23 cellular contexts compared by ENCODE assay signal in genomic region chr17:36064142-36064541, GRCh38. TPM values are rescaled to one million over a fixed set of nuclear protein-coding genes. Genes with fewer than 3 reads are reported as not detected.
DNase-seq lines count a peak whose midpoint lies in the region; ATAC-seq and TF ChIP-seq lines count a peak whose summit lies in the region.
"Had no signal": no experiment of that assay in that cellular context is flagged by ENCODE, and none has a peak within 500 bp of the region (broad histone marks: within the 10 kb centered on the region; RNA-seq: fewer than 3 reads in every experiment).

TSS of gene CCL18 (plus strand) at chr17:36064272. CDS start at chr17:36064343, 71 bp downstream.

- no peak within 1 kb of the TSS for H4K91ac ChIP-seq in IMR-90 (ENCODE audit: insufficient read depth, low read depth, low read length)

- H2BK20ac ChIP-seq in IMR-90 (ENCODE audit: low read depth, low read length), result no peak within 1 kb of the TSS

- no peaks in the 10 kb centered on the region for H3K9me1 ChIP-seq in IMR-90 (ENCODE audit: insufficient read depth, low read length)

- intact Hi-C loops in IMR-90 (cut with micrococcal nuclease), result loop anchor here (10.0 kb wide), 1 partner anchor 81 kb away; no protein-coding TSS in a partner anchor
- intact Hi-C loops in dendritic cell treated with granulocyte-macrophage colony-stimulating factor and Interleukin-4, amounts not matched to agents 40 ng/mL and 50 ng/mL, for 4 days (cut with micrococcal nuclease), result no loop called here

- WGBS in IMR-90 (ENCODE audit: extremely low coverage in 2 of 2, insufficient read length in 1 of 2), 2 experiments, result 27% methylated on average over 2 of the region's 3 CpGs; no CpG with 5 or more reads in 1 of the 2 experiments
- 83 to 90% methylated on average over 3 of the region's 3 CpGs for WGBS in lung, 2 donors

- H4K20me1 ChIP-seq in IMR-90 (ENCODE audit: insufficient read depth, low read length), result no peaks in the 10 kb centered on the region

- H3K79me1 ChIP-seq in IMR-90 (ENCODE audit: low read depth in 1 of 2, low read length in 2 of 2), result no peaks in the 10 kb centered on the region

- no peak for TF ChIP-seq POLR2A in IMR-90 (IDR thresholded peaks at IDR 0.05; ENCODE audit: low read depth, low read length)

- CTCF ChIA-PET in IMR-90 (lab: Yijun Ruan, JAX), result interaction anchor here (0.6 kb wide), 1 partner anchor 173 kb away, joined by 3 read pairs; no protein-coding TSS in a partner anchor

- H3K27ac Mint-ChIP-seq in dendritic cell treated with granulocyte-macrophage colony-stimulating factor and Interleukin-4, amounts not matched to agents 40 ng/mL and 50 ng/mL, for 4 days, result peak within 1 kb of the TSS; percentile 90
- H3K27ac Mint-ChIP-seq in stimulated activated effector memory CD8-positive, alpha-beta T cell treated with anti-CD3 and anti-CD28 coated beads, Interleukin-12 subunit alpha, Interleukin-12 subunit beta, amount 100 ng/mL, for 72 hours, result peak within 1 kb of the TSS; percentile 96

- no peaks in the 10 kb centered on the region for H3K27me3 Mint-ChIP-seq in dendritic cell treated with granulocyte-macrophage colony-stimulating factor and Interleukin-4, amounts not matched to agents 40 ng/mL and 50 ng/mL, for 4 days

- H3K4me3 Mint-ChIP-seq in dendritic cell treated with granulocyte-macrophage colony-stimulating factor and Interleukin-4, amounts not matched to agents 40 ng/mL and 50 ng/mL, for 4 days, result peak within 1 kb of the TSS; percentile 72
- no peak within 1 kb of the TSS for H3K4me3 Mint-ChIP-seq in stimulated activated effector memory CD8-positive, alpha-beta T cell treated with anti-CD3 and anti-CD28 coated beads, Interleukin-12 subunit alpha, Interleukin-12 subunit beta, amount 100 ng/mL, for 72 hours

- no peaks in the 10 kb centered on the region for H3K36me3 ChIP-seq in IMR-90 (ENCODE audit: control insufficient read depth, insufficient read depth, low read length)
- no peaks in the 10 kb centered on the region for H3K36me3 ChIP-seq in lung (ENCODE audit: control insufficient read depth in 2 of 2, insufficient read depth in 2 of 2, low read length in 2 of 2)
- H3K36me3 ChIP-seq: BE2C, Peyer's patch, SJCRH30 had no signal

- H3K4me2 ChIP-seq in IMR-90 (ENCODE audit: low read depth, low read length), result no peak within 1 kb of the TSS
- H3K4me2 ChIP-seq: A549 had no signal

- no peak within 1 kb of the TSS for H4K8ac ChIP-seq in IMR-90 (ENCODE audit: low read depth in 2 of 2, low read length in 2 of 2)

- H3K36me3 Mint-ChIP-seq in dendritic cell treated with granulocyte-macrophage colony-stimulating factor and Interleukin-4, amounts not matched to agents 40 ng/mL and 50 ng/mL, for 4 days (ENCODE audit: low read depth), result peaks cover 52% of the 10 kb centered on the region
- H3K36me3 Mint-ChIP-seq in stimulated activated effector memory CD8-positive, alpha-beta T cell treated with anti-CD3 and anti-CD28 coated beads, Interleukin-12 subunit alpha, Interleukin-12 subunit beta, amount 100 ng/mL, for 72 hours, result peaks cover 19% of the 10 kb centered on the region

- no peak within 1 kb of the TSS for H3K9ac ChIP-seq in IMR-90 (ENCODE audit: low read depth, low read length)

- no peak for DNase-seq in IMR-90
- no peak for DNase-seq in lung (ENCODE audit: low spot score)
- peak in 1 of 2 donors; percentile 48 for DNase-seq in stimulated activated effector memory CD8-positive, alpha-beta T cell treated with anti-CD3 and anti-CD28 coated beads, Interleukin-12 subunit alpha, Interleukin-12 subunit beta, amount 100 ng/mL, for 72 hours (ENCODE audit: low spot score in 2 of 2)
- no peak for DNase-seq in nucleus accumbens (lab: John Stamatoyannopoulos, UW)
- no peak for DNase-seq in NCI-H1930 (lab: John Stamatoyannopoulos, UW)
- DNase-seq: BE2C, DMS53, GF-D8, MM.1S, NCI-H1048, NCI-H1417 treated with DMSO at 0.1 percent for 48 hours, NCI-H187, NCI-H2107, NCI-H510A, Peyer's patch, SJCRH30 had no signal

- H3K4me1 Mint-ChIP-seq in dendritic cell treated with granulocyte-macrophage colony-stimulating factor and Interleukin-4, amounts not matched to agents 40 ng/mL and 50 ng/mL, for 4 days (ENCODE audit: low read depth), result peaks cover 66% of the 10 kb centered on the region
- peaks cover 63% of the 10 kb centered on the region for H3K4me1 Mint-ChIP-seq in stimulated activated effector memory CD8-positive, alpha-beta T cell treated with anti-CD3 and anti-CD28 coated beads, Interleukin-12 subunit alpha, Interleukin-12 subunit beta, amount 100 ng/mL, for 72 hours

- no peak within 1 kb of the TSS for H3K4ac ChIP-seq in IMR-90 (ENCODE audit: low read depth, low read length)

- in situ Hi-C loops in IMR-90 (cut with MboI; ENCODE audit: low sequenced_read_pairs), result no loop called here

- no peak within 1 kb of the TSS for H2BK15ac ChIP-seq in IMR-90 (ENCODE audit: low read depth, low read length)

- no peak within 1 kb of the TSS for H2AK5ac ChIP-seq in IMR-90 (ENCODE audit: low read depth, low read length)

- no peak within 1 kb of the TSS for H2AK9ac ChIP-seq in IMR-90 (replicated peaks; ENCODE audit: low read depth, low read length, poor library complexity)

- dilution Hi-C loops in IMR-90 (cut with HindIII; ENCODE audit: low sequenced_read_pairs, unreplicated experiment), result no loop called here

- ATAC-seq in IMR-90 (ENCODE audit: low read depth) (no peak), lung (ENCODE audit: insufficient read depth, low FRiP score) (no peak), HG03097 (IDR thresholded peaks at IDR 0.05; ENCODE audit: low FRiP score, unreplicated experiment) (no peak), GM21423 (IDR thresholded peaks at IDR 0.05; ENCODE audit: unreplicated experiment) (no peak)
- no peak for ATAC-seq in stimulated activated effector memory CD8-positive, alpha-beta T cell treated with anti-CD3 and anti-CD28 coated beads, Interleukin-12 subunit alpha, Interleukin-12 subunit beta, amount 100 ng/mL, for 72 hours
- ATAC-seq: A549, K562 had no signal

- TF ChIP-seq CTCF in IMR-90 (conservative IDR thresholded peaks at IDR 0.05; ENCODE audit: low read depth, low read length), result no peak
- no peak for TF ChIP-seq CTCF in lung (IDR thresholded peaks at IDR 0.05; ENCODE audit: control extremely low read depth, extremely low read depth)

- H3K23ac ChIP-seq in IMR-90 (ENCODE audit: low read depth, low read length), result no peak within 1 kb of the TSS

- no peak within 1 kb of the TSS for H2BK120ac ChIP-seq in IMR-90 (ENCODE audit: low read depth, low read length)

- no peaks in the 10 kb centered on the region for H3K9me3 ChIP-seq in IMR-90 (ENCODE audit: control insufficient read depth, insufficient read depth, low read length)
- H3K9me3 ChIP-seq in lung (ENCODE audit: control insufficient read depth in 2 of 2, insufficient read depth in 1 of 2, low read length in 1 of 2), result no peaks in the 10 kb centered on the region
- H3K9me3 ChIP-seq: A549, BE2C, Peyer's patch, SJCRH30 had no signal

- H3K14ac ChIP-seq in IMR-90 (replicated peaks; ENCODE audit: low read depth, low read length), result no peak within 1 kb of the TSS

- H3K27ac ChIP-seq in IMR-90 (ENCODE audit: insufficient read depth, low read length), result no peak within 1 kb of the TSS
- no peak within 1 kb of the TSS for H3K27ac ChIP-seq in lung (ENCODE audit: low read depth in 1 of 2, low read length in 1 of 2)
- H3K27ac ChIP-seq: A549, Peyer's patch, SJCRH30 had no signal

- no TSS peak for BruUV-seq in IMR-90 (replicated peaks; lab: Mats Ljungman, UMichigan)

- POLR2A ChIA-PET in IMR-90 (lab: Charles Lee; ENCODE audit: unreplicated experiment), result no interaction called here

- H3K4me3 ChIP-seq in IMR-90 (ENCODE audit: insufficient read depth, low read depth, low read length) (no peak within 1 kb of the TSS), lung (no peak within 1 kb of the TSS)
- H3K4me3 ChIP-seq: A549, K562, Peyer's patch, SJCRH30 had no signal

- H3K18ac ChIP-seq in IMR-90 (ENCODE audit: low read depth, low read length), result no peak within 1 kb of the TSS

- H3K4me1 ChIP-seq in IMR-90 (ENCODE audit: control insufficient read depth, insufficient read depth, low read length) (no peaks in the 10 kb centered on the region), lung (ENCODE audit: control insufficient read depth in 2 of 2, insufficient read depth in 2 of 2, low read length in 2 of 2) (no peaks in the 10 kb centered on the region)
- H3K4me1 ChIP-seq: A549, BE2C, Peyer's patch, SJCRH30 had no signal

- H4K5ac ChIP-seq in IMR-90 (ENCODE audit: low read depth, low read length), result no peak within 1 kb of the TSS

- TF ChIP-seq RAD21 in IMR-90 (IDR thresholded peaks at IDR 0.05; ENCODE audit: low read length), result no peak

- H3K9me3 Mint-ChIP-seq in dendritic cell treated with granulocyte-macrophage colony-stimulating factor and Interleukin-4, amounts not matched to agents 40 ng/mL and 50 ng/mL, for 4 days, result no peaks in the 10 kb centered on the region
- H3K9me3 Mint-ChIP-seq in stimulated activated effector memory CD8-positive, alpha-beta T cell treated with anti-CD3 and anti-CD28 coated beads, Interleukin-12 subunit alpha, Interleukin-12 subunit beta, amount 100 ng/mL, for 72 hours, result peaks cover 3% of the 10 kb centered on the region

- H3K27me3 ChIP-seq in IMR-90 (ENCODE audit: control insufficient read depth, insufficient read depth, low read length) (no peaks in the 10 kb centered on the region), lung (ENCODE audit: control insufficient read depth, insufficient read depth) (no peaks in the 10 kb centered on the region)
- H3K27me3 ChIP-seq: Peyer's patch had no signal

- peak within 1 kb of the TSS; percentile 10 for H2AFZ ChIP-seq in IMR-90 (replicated peaks; ENCODE audit: low read length, poor library complexity)

- H3K56ac ChIP-seq in IMR-90 (ENCODE audit: extremely low read depth, insufficient read depth, low read length), result no peak within 1 kb of the TSS

- H2BK5ac ChIP-seq in IMR-90 (ENCODE audit: low read depth, low read length, poor library complexity, severe bottlenecking), result no peak within 1 kb of the TSS

TF ChIP-seq in IMR-90, 13 proteins besides CTCF, POLR2A, EP300 and RAD21 (continues in another document):
- TF ChIP-seq MAFK (IDR thresholded peaks at IDR 0.05; ENCODE audit: low read depth, low read length) (no peak), RCOR1 (IDR thresholded peaks at IDR 0.05; ENCODE audit: insufficient replicate concordance, low read length) (no peak), MXI1 (IDR thresholded peaks at IDR 0.05; ENCODE audit: borderline replicate concordance, low read depth, low read length) (no peak), FOS (IDR thresholded peaks at IDR 0.05; ENCODE audit: low read depth, low read length) (no peak), BHLHE40 (IDR thresholded peaks at IDR 0.05; ENCODE audit: low read depth, low read length) (no peak), SMC3 (IDR thresholded peaks at IDR 0.05; ENCODE audit: low read depth, low read length) (no peak), MAZ (IDR thresholded peaks at IDR 0.05; ENCODE audit: borderline replicate concordance, low read depth, low read length) (no peak)

RNA-seq across cellular contexts. Expression of gene CCL18, which starts in this region (rescaled TPM):
- total RNA-seq in IMR-90 (2012; rRNA removed) (not detected in 2 replicates), lung (10 to 100 TPM in 1 of 2 donors, 1 to 10 TPM in 1; 8.7 to 41.0 TPM)
- polyA plus RNA-seq in IMR-90 (2012; rRNA removed) (not detected in 2 replicates), lung (10 to 100 TPM; 76.1 to 89.9 TPM)
- not detected in 2 replicates for polyA plus RNA-seq in IMR-90 (2012; cell fraction: cytosol; rRNA removed)
- not detected in 2 replicates for polyA plus RNA-seq in IMR-90 (2012; cell fraction: nucleus; rRNA removed; ENCODE audit: low replicate concordance)
- total RNA-seq: H4, K562, OCI-LY7, SJCRH30 had no signal
- polyA plus RNA-seq: A549, K562 had no signal

Comparison
In these comparisons a context has a peak if more than half of its experiments do, and no peak if none do; other contexts are left out.
1. RNA of gene CCL18 (polyA plus RNA-seq): 76.1 to 89.9 TPM in lung; not detected in IMR-90; every median in the first group is over 10 times any median in the second.